In genomic region chr14:76574416-76574815, GRCh38 we compare ENCODE assay signal across 15 cellular contexts.
"Had no signal": no experiment of that assay in that cellular context is flagged by ENCODE, and none has a peak within 500 bp of the region (broad histone marks: within the 10 kb centered on the region; RNA-seq: fewer than 3 reads in every experiment).

No MANE protein-coding gene starts in this region.

- ATAC-seq: activated CD4-positive, CD25-positive, alpha-beta regulatory T cell treated with anti-CD3 and anti-CD28 coated beads, Interleukin-2, amount 50 U/mL, for 24 hours; esophagus mucosa; left colon; naive thymus-derived CD8-positive, alpha-beta T cell had no signal

- H3K9me3 ChIP-seq: neutrophil had no signal

- H3K27ac ChIP-seq: ascending aorta, neutrophil had no signal

- H3K36me3 Mint-ChIP-seq: memory B cell had no signal

- H3K4me1 ChIP-seq: ascending aorta had no signal

- H3K4me3 Mint-ChIP-seq: activated T-helper 1 cell treated with anti-CD3 and anti-CD28 coated beads, Interleukin-12 subunit alpha, Interleukin-12 subunit beta, Interleukin-2, Interleukin-4 antibody, amounts not matched to agents 30 ng/mL and 10 ng/mL and 1 ng/mL, durations not matched to agents 14 hours and 24 hours and 36 hours; memory B cell; naive thymus-derived CD8-positive, alpha-beta T cell had no signal

- H3K4me1 Mint-ChIP-seq: memory B cell; naive thymus-derived CD8-positive, alpha-beta T cell had no signal

- H3K36me3 ChIP-seq: ascending aorta, neutrophil had no signal

- DNase-seq: activated CD4-positive, alpha-beta T cell treated with anti-CD3 and anti-CD28 coated beads, Interleukin-2, amount 50 U/mL, for 1 hour; activated CD8-positive, alpha-beta memory T cell treated with anti-CD3 and anti-CD28 coated beads for 24 hours; activated naive CD4-positive, alpha-beta T cell; left colon; naive thymus-derived CD8-positive, alpha-beta T cell; right cardiac atrium; small intestine; stimulated activated CD4-positive, alpha-beta T cell treated with anti-CD3 and anti-CD28 coated beads, Interleukin-4, amount 100 ng/mL, for 24 hours; stimulated activated naive CD4-positive, alpha-beta T cell had no signal

- H3K27me3 ChIP-seq: ascending aorta had no signal

- H3K27ac Mint-ChIP-seq: activated T-helper 1 cell treated with anti-CD3 and anti-CD28 coated beads, Interleukin-12 subunit alpha, Interleukin-12 subunit beta, Interleukin-2, Interleukin-4 antibody, amounts not matched to agents 30 ng/mL and 10 ng/mL and 1 ng/mL, durations not matched to agents 14 hours and 24 hours and 36 hours; memory B cell; naive thymus-derived CD8-positive, alpha-beta T cell had no signal

- H3K9me3 Mint-ChIP-seq: activated T-helper 1 cell treated with anti-CD3 and anti-CD28 coated beads, Interleukin-12 subunit alpha, Interleukin-12 subunit beta, Interleukin-2, Interleukin-4 antibody, amounts not matched to agents 30 ng/mL and 10 ng/mL and 1 ng/mL, durations not matched to agents 14 hours and 24 hours and 36 hours had no signal

- H3K4me3 ChIP-seq: ascending aorta had no signal
